ENCODE assay signal across 1 cellular context in genomic region chr11:45665933-45666647, GRCh38.
TF ChIP-seq lines count a peak whose summit lies in the region.

No MANE protein-coding gene starts in this region.

TF ChIP-seq in GM23338, 12 proteins besides CTCF, POLR2A, EP300 and RAD21 (continued from another document):
- TF ChIP-seq, protein P1, sequence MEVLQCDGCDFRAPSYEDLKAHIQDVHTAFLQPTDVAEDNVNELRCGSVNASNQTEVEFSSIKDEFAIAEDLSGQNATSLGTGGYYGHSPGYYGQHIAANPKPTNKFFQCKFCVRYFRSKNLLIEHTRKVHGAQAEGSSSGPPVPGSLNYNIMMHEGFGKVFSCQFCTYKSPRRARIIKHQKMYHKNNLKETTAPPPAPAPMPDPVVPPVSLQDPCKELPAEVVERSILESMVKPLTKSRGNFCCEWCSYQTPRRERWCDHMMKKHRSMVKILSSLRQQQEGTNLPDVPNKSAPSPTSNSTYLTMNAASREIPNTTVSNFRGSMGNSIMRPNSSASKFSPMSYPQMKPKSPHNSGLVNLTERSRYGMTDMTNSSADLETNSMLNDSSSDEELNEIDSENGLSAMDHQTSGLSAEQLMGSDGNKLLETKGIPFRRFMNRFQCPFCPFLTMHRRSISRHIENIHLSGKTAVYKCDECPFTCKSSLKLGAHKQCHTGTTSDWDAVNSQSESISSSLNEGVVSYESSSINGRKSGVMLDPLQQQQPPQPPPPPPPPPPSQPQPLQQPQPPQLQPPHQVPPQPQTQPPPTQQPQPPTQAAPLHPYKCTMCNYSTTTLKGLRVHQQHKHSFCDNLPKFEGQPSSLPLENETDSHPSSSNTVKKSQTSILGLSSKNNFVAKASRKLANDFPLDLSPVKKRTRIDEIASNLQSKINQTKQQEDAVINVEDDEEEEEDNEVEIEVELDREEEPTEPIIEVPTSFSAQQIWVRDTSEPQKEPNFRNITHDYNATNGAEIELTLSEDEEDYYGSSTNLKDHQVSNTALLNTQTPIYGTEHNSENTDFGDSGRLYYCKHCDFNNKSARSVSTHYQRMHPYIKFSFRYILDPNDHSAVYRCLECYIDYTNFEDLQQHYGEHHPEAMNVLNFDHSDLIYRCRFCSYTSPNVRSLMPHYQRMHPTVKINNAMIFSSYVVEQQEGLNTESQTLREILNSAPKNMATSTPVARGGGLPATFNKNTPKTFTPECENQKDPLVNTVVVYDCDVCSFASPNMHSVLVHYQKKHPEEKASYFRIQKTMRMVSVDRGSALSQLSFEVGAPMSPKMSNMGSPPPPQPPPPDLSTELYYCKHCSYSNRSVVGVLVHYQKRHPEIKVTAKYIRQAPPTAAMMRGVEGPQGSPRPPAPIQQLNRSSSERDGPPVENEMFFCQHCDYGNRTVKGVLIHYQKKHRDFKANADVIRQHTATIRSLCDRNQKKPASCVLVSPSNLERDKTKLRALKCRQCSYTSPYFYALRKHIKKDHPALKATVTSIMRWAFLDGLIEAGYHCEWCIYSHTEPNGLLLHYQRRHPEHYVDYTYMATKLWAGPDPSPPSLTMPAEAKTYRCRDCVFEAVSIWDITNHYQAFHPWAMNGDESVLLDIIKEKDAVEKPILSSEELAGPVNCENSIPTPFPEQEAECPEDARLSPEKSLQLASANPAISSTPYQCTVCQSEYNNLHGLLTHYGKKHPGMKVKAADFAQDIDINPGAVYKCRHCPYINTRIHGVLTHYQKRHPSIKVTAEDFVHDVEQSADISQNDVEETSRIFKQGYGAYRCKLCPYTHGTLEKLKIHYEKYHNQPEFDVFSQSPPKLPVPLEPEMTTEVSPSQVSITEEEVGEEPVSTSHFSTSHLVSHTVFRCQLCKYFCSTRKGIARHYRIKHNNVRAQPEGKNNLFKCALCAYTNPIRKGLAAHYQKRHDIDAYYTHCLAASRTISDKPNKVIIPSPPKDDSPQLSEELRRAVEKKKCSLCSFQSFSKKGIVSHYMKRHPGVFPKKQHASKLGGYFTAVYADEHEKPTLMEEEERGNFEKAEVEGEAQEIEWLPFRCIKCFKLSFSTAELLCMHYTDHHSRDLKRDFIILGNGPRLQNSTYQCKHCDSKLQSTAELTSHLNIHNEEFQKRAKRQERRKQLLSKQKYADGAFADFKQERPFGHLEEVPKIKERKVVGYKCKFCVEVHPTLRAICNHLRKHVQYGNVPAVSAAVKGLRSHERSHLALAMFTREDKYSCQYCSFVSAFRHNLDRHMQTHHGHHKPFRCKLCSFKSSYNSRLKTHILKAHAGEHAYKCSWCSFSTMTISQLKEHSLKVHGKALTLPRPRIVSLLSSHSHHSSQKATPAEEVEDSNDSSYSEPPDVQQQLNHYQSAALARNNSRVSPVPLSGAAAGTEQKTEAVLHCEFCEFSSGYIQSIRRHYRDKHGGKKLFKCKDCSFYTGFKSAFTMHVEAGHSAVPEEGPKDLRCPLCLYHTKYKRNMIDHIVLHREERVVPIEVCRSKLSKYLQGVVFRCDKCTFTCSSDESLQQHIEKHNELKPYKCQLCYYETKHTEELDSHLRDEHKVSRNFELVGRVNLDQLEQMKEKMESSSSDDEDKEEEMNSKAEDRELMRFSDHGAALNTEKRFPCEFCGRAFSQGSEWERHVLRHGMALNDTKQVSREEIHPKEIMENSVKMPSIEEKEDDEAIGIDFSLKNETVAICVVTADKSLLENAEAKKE (CRISPR knock-in tag; IDR thresholded peaks at IDR 0.05): no peak
- no peak for TF ChIP-seq EZH2 (IDR thresholded peaks at IDR 0.05; ENCODE audit: low read depth, unreplicated experiment)
